Comparison of ENCODE assay signal across 24 cellular contexts in genomic region chr2:230231251-230231650, GRCh38. TPM values are rescaled to one million over a fixed set of nuclear protein-coding genes. Genes with fewer than 3 reads are reported as not detected.
DNase-seq lines count a peak whose midpoint lies in the region; ATAC-seq, FAIRE-seq and TF ChIP-seq lines count a peak whose summit lies in the region.
"Had no signal": no experiment of that assay in that cellular context is flagged by ENCODE, and none has a peak within 500 bp of the region (broad histone marks: within the 10 kb centered on the region; RNA-seq: fewer than 3 reads in every experiment).

No MANE protein-coding gene starts in this region.

- H3K4me1 Mint-ChIP-seq in activated naive CD8-positive, alpha-beta T cell (ENCODE audit: low read depth), result peaks cover 56% of the 10 kb centered on the region
- peaks cover 46% of the 10 kb centered on the region for H3K4me1 Mint-ChIP-seq in activated naive CD8-positive, alpha-beta T cell treated with anti-CD3 and anti-CD28 coated beads for 36 hours
- peaks cover 66% of the 10 kb centered on the region for H3K4me1 Mint-ChIP-seq in central memory CD8-positive, alpha-beta T cell
- H3K4me1 Mint-ChIP-seq in stimulated activated memory B cell treated with anti-CD40 and anti-IgM and Interleukin-4, amounts not matched to agents 10 μg/mL and 1 μg/mL and 100 μg/mL, for 72 hours, result peaks cover 75% of the 10 kb centered on the region

- peaks cover 26% of the 10 kb centered on the region for H3K36me3 Mint-ChIP-seq in activated naive CD8-positive, alpha-beta T cell
- H3K36me3 Mint-ChIP-seq in activated naive CD8-positive, alpha-beta T cell treated with anti-CD3 and anti-CD28 coated beads for 36 hours, result peaks cover 39% of the 10 kb centered on the region
- peaks cover 19% of the 10 kb centered on the region for H3K36me3 Mint-ChIP-seq in central memory CD8-positive, alpha-beta T cell (ENCODE audit: insufficient read depth)
- H3K36me3 Mint-ChIP-seq in stimulated activated memory B cell treated with anti-CD40 and anti-IgM and Interleukin-4, amounts not matched to agents 10 μg/mL and 1 μg/mL and 100 μg/mL, for 72 hours, result peaks cover 71% of the 10 kb centered on the region

- H3K27ac Mint-ChIP-seq in activated naive CD8-positive, alpha-beta T cell, result peak overlapping the region; percentile 58
- no peak overlapping the region for H3K27ac Mint-ChIP-seq in activated naive CD8-positive, alpha-beta T cell treated with anti-CD3 and anti-CD28 coated beads for 36 hours
- no peak overlapping the region for H3K27ac Mint-ChIP-seq in central memory CD8-positive, alpha-beta T cell (ENCODE audit: low read depth)
- peak overlapping the region; percentile 96 for H3K27ac Mint-ChIP-seq in stimulated activated memory B cell treated with anti-CD40 and anti-IgM and Interleukin-4, amounts not matched to agents 10 μg/mL and 1 μg/mL and 100 μg/mL, for 72 hours
- H3K27ac Mint-ChIP-seq: HFFc6 had no signal

- DNase-seq in activated naive CD8-positive, alpha-beta T cell treated with anti-CD3 and anti-CD28 coated beads for 36 hours, result no peak
- no peak for DNase-seq in RCC 7860 (ENCODE audit: low spot score)
- DNase-seq in central memory CD8-positive, alpha-beta T cell (ENCODE audit: low spot score in 2 of 2), result no peak
- no peak for DNase-seq in stimulated activated CD4-positive, alpha-beta T cell treated with anti-CD3 and anti-CD28 coated beads, Interleukin-15, amount 100 ng/mL, for 24 hours
- no peak for DNase-seq in erythroblast (lab: John Stamatoyannopoulos, UW)
- DNase-seq: central memory CD4-positive, alpha-beta T cell; DMS79 treated with DMSO at 0.1 percent for 48 hours; foreskin fibroblast; HFFc6; hippocampal formation; kidney; mammary epithelial cell; NCI-H1436 treated with DMSO at 0.1 percent for 48 hours; NCI-H524 treated with DMSO at 0.1 percent for 48 hours; Peyer's patch; small intestine; stimulated activated naive CD4-positive, alpha-beta T cell treated with Interleukin-2 at 50 U/mL for 16 hours; T1000; thyroid gland had no signal

- ATAC-seq in central memory CD8-positive, alpha-beta T cell (replicated peaks; ENCODE audit: extremely low read depth, poor library complexity, severe bottlenecking), result no peak
- no peak for ATAC-seq in stimulated activated memory B cell treated with anti-CD40 and anti-IgM and Interleukin-4, amounts not matched to agents 10 μg/mL and 1 μg/mL and 100 μg/mL, for 72 hours
- no peak for ATAC-seq in GM19395 (IDR thresholded peaks at IDR 0.05; ENCODE audit: unreplicated experiment)
- ATAC-seq: WTC11 had no signal

- H3K27me3 Mint-ChIP-seq in activated naive CD8-positive, alpha-beta T cell, result no peaks in the 10 kb centered on the region
- no peaks in the 10 kb centered on the region for H3K27me3 Mint-ChIP-seq in activated naive CD8-positive, alpha-beta T cell treated with anti-CD3 and anti-CD28 coated beads for 36 hours
- H3K27me3 Mint-ChIP-seq in central memory CD8-positive, alpha-beta T cell, result no peaks in the 10 kb centered on the region
- no peaks in the 10 kb centered on the region for H3K27me3 Mint-ChIP-seq in stimulated activated memory B cell treated with anti-CD40 and anti-IgM and Interleukin-4, amounts not matched to agents 10 μg/mL and 1 μg/mL and 100 μg/mL, for 72 hours

- peak; percentile 48 for FAIRE-seq in RCC 7860 (lab: Jason Lieb, UNC)
- FAIRE-seq: kidney, small intestine had no signal

- peaks cover 8% of the 10 kb centered on the region for H3K9me3 Mint-ChIP-seq in activated naive CD8-positive, alpha-beta T cell (ENCODE audit: low read depth)
- peaks cover 20% of the 10 kb centered on the region for H3K9me3 Mint-ChIP-seq in activated naive CD8-positive, alpha-beta T cell treated with anti-CD3 and anti-CD28 coated beads for 36 hours
- peaks cover 7% of the 10 kb centered on the region for H3K9me3 Mint-ChIP-seq in central memory CD8-positive, alpha-beta T cell
- peaks cover 5% of the 10 kb centered on the region for H3K9me3 Mint-ChIP-seq in stimulated activated memory B cell treated with anti-CD40 and anti-IgM and Interleukin-4, amounts not matched to agents 10 μg/mL and 1 μg/mL and 100 μg/mL, for 72 hours

- no peak for TF ChIP-seq POLR2A in erythroblast (IDR thresholded peaks at IDR 0.05; ENCODE audit: low read length)

- peak overlapping the region; percentile 38 for H3K4me3 Mint-ChIP-seq in activated naive CD8-positive, alpha-beta T cell
- no peak overlapping the region for H3K4me3 Mint-ChIP-seq in activated naive CD8-positive, alpha-beta T cell treated with anti-CD3 and anti-CD28 coated beads for 36 hours
- H3K4me3 Mint-ChIP-seq in central memory CD8-positive, alpha-beta T cell, result peak overlapping the region; percentile 26
- H3K4me3 Mint-ChIP-seq in stimulated activated memory B cell treated with anti-CD40 and anti-IgM and Interleukin-4, amounts not matched to agents 10 μg/mL and 1 μg/mL and 100 μg/mL, for 72 hours, result peak overlapping the region; percentile 92
- H3K4me3 Mint-ChIP-seq: HFFc6, WTC11 had no signal

RNA-seq across cellular contexts. Expression of gene SP140, which starts 5.7 kb away (rescaled TPM):
- total RNA-seq in activated naive CD8-positive, alpha-beta T cell treated with anti-CD3 and anti-CD28 coated beads for 36 hours, result 10 to 100 TPM; 42.7 to 46.8 TPM
- total RNA-seq: SK-MEL-5 had no signal

RNA-seq across cellular contexts. Expression of gene SP110, which starts 11.5 kb away (rescaled TPM):
- total RNA-seq in activated naive CD8-positive, alpha-beta T cell treated with anti-CD3 and anti-CD28 coated beads for 36 hours, result 10 to 100 TPM; 81.8 to 87.6 TPM

Comparison
In these comparisons a context has a peak if more than half of its experiments do, and no peak if none do; other contexts are left out.
1. H3K27ac Mint-ChIP-seq: peak in activated naive CD8-positive, alpha-beta T cell (single experiment) and stimulated activated memory B cell treated with anti-CD40 and anti-IgM and Interleukin-4, amounts not matched to agents 10 μg/mL and 1 μg/mL and 100 μg/mL, for 72 hours (single experiment); none in activated naive CD8-positive, alpha-beta T cell treated with anti-CD3 and anti-CD28 coated beads for 36 hours (single experiment) and central memory CD8-positive, alpha-beta T cell (single experiment).